ENCODE assay signal across 22 cellular contexts in genomic region chr7:123265853-123266252, GRCh38.
"Had no signal": no experiment of that assay in that cellular context is flagged by ENCODE, and none has a peak within 500 bp of the region (broad histone marks: within the 10 kb centered on the region; RNA-seq: fewer than 3 reads in every experiment).

No MANE protein-coding gene starts in this region.

- H3K36me3 Mint-ChIP-seq: immature natural killer cell; memory B cell; naive thymus-derived CD4-positive, alpha-beta T cell; natural killer cell had no signal

- H3K4me1 ChIP-seq: foreskin keratinocyte, gastroesophageal sphincter, heart left ventricle, left lung, lower lobe of right lung had no signal

- H3K27me3 Mint-ChIP-seq: memory B cell; naive thymus-derived CD4-positive, alpha-beta T cell had no signal

- H3K79me2 ChIP-seq: hepatocyte had no signal

- DNase-seq: dermis blood vessel endothelial cell; dorsolateral prefrontal cortex; effector CD4-positive, alpha-beta T cell; effector memory CD4-positive, alpha-beta T cell; erythroblast; heart left ventricle; hypothalamus; immature natural killer cell; left cardiac atrium; left lung; left ventricle myocardium superior; lower lobe of right lung; mesendoderm; midbrain; naive thymus-derived CD4-positive, alpha-beta T cell; natural killer cell had no signal

- H3K27ac ChIP-seq: coronary artery, dorsolateral prefrontal cortex, epithelial cell of prostate, foreskin keratinocyte, gastroesophageal sphincter, heart left ventricle, hepatocyte, left lung, lower lobe of right lung had no signal

- H3K9me3 ChIP-seq: gastroesophageal sphincter, lower lobe of right lung had no signal

- H3K27ac Mint-ChIP-seq: immature natural killer cell; memory B cell; naive thymus-derived CD4-positive, alpha-beta T cell; natural killer cell had no signal

- H3K4me1 Mint-ChIP-seq: immature natural killer cell; memory B cell; naive thymus-derived CD4-positive, alpha-beta T cell; natural killer cell had no signal

- H2AFZ ChIP-seq: hepatocyte had no signal

- H3K4me3 Mint-ChIP-seq: immature natural killer cell; memory B cell; naive thymus-derived CD4-positive, alpha-beta T cell; natural killer cell had no signal

- H3K27me3 ChIP-seq: foreskin keratinocyte, gastroesophageal sphincter, heart left ventricle, hepatocyte, left lung had no signal

- H3K4me3 ChIP-seq: coronary artery, dorsolateral prefrontal cortex, gastroesophageal sphincter, heart left ventricle, hepatocyte, left lung, lower lobe of right lung had no signal

- H3K4me2 ChIP-seq: hepatocyte had no signal

- H3K36me3 ChIP-seq: gastroesophageal sphincter, heart left ventricle, left lung, lower lobe of right lung had no signal
